6 cellular contexts compared by ENCODE assay signal in the genomic region with DNA sequence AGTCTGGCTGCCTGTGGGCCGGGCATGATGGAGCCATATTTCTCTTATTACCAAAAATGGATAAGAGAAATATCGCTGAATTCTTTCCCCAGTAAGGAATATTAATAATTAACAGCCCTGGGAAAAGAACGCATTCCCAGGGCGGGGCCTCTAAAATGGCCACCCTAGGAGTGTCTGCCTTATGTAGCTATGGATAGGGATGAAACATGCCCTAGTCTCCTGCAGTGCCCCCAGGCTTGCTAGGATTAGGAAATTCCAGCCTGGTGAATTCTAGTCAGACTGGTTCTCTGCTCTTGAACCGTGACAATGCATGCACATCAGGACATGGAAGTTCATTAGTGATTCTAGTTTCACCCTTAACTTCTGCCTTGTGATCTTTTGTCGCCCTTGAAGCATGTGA.
DNase-seq lines count a peak whose midpoint lies in the region; ATAC-seq, FAIRE-seq and TF ChIP-seq lines count a peak whose summit lies in the region.
"Not testable (repeated sequence)": the region's sequence is repeated elsewhere in the genome, so short reads cannot be mapped to it uniquely, and the experiment has no call there.

No MANE protein-coding gene starts in this region.

- BruUV-seq in Calu3 (replicated peaks; lab: Mats Ljungman, UMichigan); GM12878 (replicated peaks; lab: Mats Ljungman, UMichigan): not testable (repeated sequence)

- SMC1A ChIA-PET in GM12878 (lab: Charles Lee; ENCODE audit: uncharacterized antibody, unreplicated experiment): interaction anchor here (0.5 to 1.0 kb wide), 2 partner anchors 55 to 230 kb away, joined by 3 to 4 read pairs; no protein-coding TSS in a partner anchor

- TF ChIP-seq POLR2A in GM12878 (IDR thresholded peaks at IDR 0.05; ENCODE audit: low read depth, low read length): not testable (repeated sequence)

- not testable (repeated sequence) for TF ChIP-seq EP300 in GM12878 (IDR thresholded peaks at IDR 0.05; ENCODE audit: borderline replicate concordance in 1 of 2, control insufficient read depth in 1 of 2, low read depth in 2 of 2, low read length in 2 of 2)

- not testable (repeated sequence) for H3K4me3 ChIP-seq in GM12878

- in situ Hi-C loops in GM12878 (cut with MboI): not testable (repeated sequence)

- POLR2A ChIA-PET in GM12878 (lab: Charles Lee): interaction anchor here (0.7 kb wide), 1 partner anchor 57 kb away, joined by 3 read pairs; no protein-coding TSS in a partner anchor

- not testable (repeated sequence) for H3K9me3 ChIP-seq in H9 (ENCODE audit: control insufficient read depth, low read depth, low read length); GM12878 (replicated peaks; ENCODE audit: control insufficient read depth, insufficient read depth, low read length)

- H3K23ac ChIP-seq in H9 (ENCODE audit: insufficient read length, low read depth, low read length): not testable (repeated sequence)

- H3K9ac ChIP-seq in H9 (ENCODE audit: extremely low read depth, insufficient read length, low read length); GM12878 (ENCODE audit: control insufficient read depth, insufficient read depth, low read length): not testable (repeated sequence)

- DNase-seq in Calu3 (peak; percentile 1), kidney tubule cell (ENCODE audit: low spot score) (peak; percentile 63)
- not testable (repeated sequence) for DNase-seq in H9; GM12878 (ENCODE audit: low read depth, low spot score); stimulated activated effector memory CD8-positive, alpha-beta T cell treated with anti-CD3 and anti-CD28 coated beads, Interleukin-12 subunit alpha, Interleukin-12 subunit beta, amount 100 ng/mL, for 72 hours (ENCODE audit: low spot score in 2 of 2); type B pancreatic cell (ENCODE audit: extremely low spot score, unreplicated experiment)

- not testable (repeated sequence) for H3K36me3 ChIP-seq in GM12878 (ENCODE audit: control insufficient read depth in 2 of 2, insufficient read depth in 2 of 2, low read length in 1 of 2)

- H3K36me3 Mint-ChIP-seq in Calu3 (ENCODE audit: insufficient read depth, unreplicated experiment); stimulated activated effector memory CD8-positive, alpha-beta T cell treated with anti-CD3 and anti-CD28 coated beads, Interleukin-12 subunit alpha, Interleukin-12 subunit beta, amount 100 ng/mL, for 72 hours; type B pancreatic cell: not testable (repeated sequence)
- peaks cover 19 to 40% (median 30%) of the 10 kb centered on the region in 3 experiments for H3K36me3 Mint-ChIP-seq in H9 (ENCODE audit: insufficient read depth in 1 of 3, low read depth in 3 of 3)

- intact Hi-C loops in Calu3 (cut with micrococcal nuclease; ENCODE audit: unreplicated experiment); GM12878 (cut with micrococcal nuclease; ENCODE audit: unreplicated experiment): not testable (repeated sequence)

- H3K27ac ChIP-seq in H9 (ENCODE audit: insufficient read length, low read depth, low read length); GM12878 (ENCODE audit: control insufficient read depth, insufficient read depth): not testable (repeated sequence)

- H3K14ac ChIP-seq in H9 (ENCODE audit: insufficient read depth, low read length): not testable (repeated sequence)

- H4K8ac ChIP-seq in H9 (replicated peaks; ENCODE audit: insufficient read length, low read depth, low read length): not testable (repeated sequence)

- FAIRE-seq in GM12878 (lab: Jason Lieb, UNC): not testable (repeated sequence)

- CTCF ChIA-PET in Calu3 (lab: Charles Lee): not testable (repeated sequence)
- CTCF ChIA-PET in GM12878 (lab: Yijun Ruan, JAX): interaction anchor here (1.1 kb wide), 1 partner anchor 8 kb away, joined by 3 read pairs; no protein-coding TSS in a partner anchor

- H3K18ac ChIP-seq in H9 (ENCODE audit: insufficient read length, low read depth, low read length): not testable (repeated sequence)

- not testable (repeated sequence) for H3K79me2 ChIP-seq in H9 (ENCODE audit: insufficient read depth, low read length); GM12878 (ENCODE audit: control insufficient read depth, insufficient read depth, low read length)

- not testable (repeated sequence) for H3T11ph ChIP-seq in H9 (ENCODE audit: low read length)

- H3K4me1 Mint-ChIP-seq in Calu3 (ENCODE audit: low read depth, unreplicated experiment); type B pancreatic cell (ENCODE audit: unreplicated experiment): not testable (repeated sequence)
- H3K4me1 Mint-ChIP-seq in H9: peaks cover 36 to 50% of the 10 kb centered on the region in 2 experiments
- H3K4me1 Mint-ChIP-seq in stimulated activated effector memory CD8-positive, alpha-beta T cell treated with anti-CD3 and anti-CD28 coated beads, Interleukin-12 subunit alpha, Interleukin-12 subunit beta, amount 100 ng/mL, for 72 hours: peaks cover 19% of the 10 kb centered on the region

- not testable (repeated sequence) for H2AK5ac ChIP-seq in H9 (ENCODE audit: insufficient read length, low read length)

- not testable (repeated sequence) for H3K56ac ChIP-seq in H9 (ENCODE audit: insufficient read length, low read depth, low read length)

- not testable (repeated sequence) for H3K9me3 Mint-ChIP-seq in Calu3 (ENCODE audit: low read depth, unreplicated experiment); stimulated activated effector memory CD8-positive, alpha-beta T cell treated with anti-CD3 and anti-CD28 coated beads, Interleukin-12 subunit alpha, Interleukin-12 subunit beta, amount 100 ng/mL, for 72 hours; type B pancreatic cell
- H3K9me3 Mint-ChIP-seq in H9: peaks cover 12 to 26% of the 10 kb centered on the region in 2 experiments

- H4K5ac ChIP-seq in H9 (ENCODE audit: insufficient read length, low read depth, low read length): not testable (repeated sequence)

- RAD21 ChIA-PET in GM12878 (lab: Charles Lee; ENCODE audit: unreplicated experiment): not testable (repeated sequence)

- H4K20me1 ChIP-seq in H9 (ENCODE audit: control insufficient read depth, insufficient read depth, insufficient read length); GM12878 (ENCODE audit: control insufficient read depth, insufficient read depth): not testable (repeated sequence)

- not testable (repeated sequence) for H3K4me3 Mint-ChIP-seq in Calu3 (ENCODE audit: low read depth, unreplicated experiment); H9; stimulated activated effector memory CD8-positive, alpha-beta T cell treated with anti-CD3 and anti-CD28 coated beads, Interleukin-12 subunit alpha, Interleukin-12 subunit beta, amount 100 ng/mL, for 72 hours
- H3K4me3 Mint-ChIP-seq in type B pancreatic cell: peak overlapping the region; percentile 20

- WGBS in H9 (ENCODE audit: extremely low coverage, insufficient read length, low lambda C conversion rate): no CpG with 5 or more reads among the region's 6 CpGs
- WGBS in GM12878 (ENCODE audit: insufficient coverage, insufficient replicate concordance, low lambda C conversion rate, missing lambda C conversion rate): 73% methylated on average over 6 of the region's 6 CpGs

- H3K27me3 Mint-ChIP-seq in Calu3 (ENCODE audit: unreplicated experiment); H9 (ENCODE audit: low read depth); type B pancreatic cell: not testable (repeated sequence)

- H3K79me1 ChIP-seq in H9 (ENCODE audit: insufficient read depth, low read depth, low read length, poor library complexity, severe bottlenecking): not testable (repeated sequence)

- not testable (repeated sequence) for H3K23me2 ChIP-seq in H9 (ENCODE audit: insufficient read length, low read depth, low read length, poor library complexity, severe bottlenecking)

- not testable (repeated sequence) for H2BK15ac ChIP-seq in H9 (ENCODE audit: low read depth, low read length)

- not testable (repeated sequence) for H2AFZ ChIP-seq in H9 (ENCODE audit: low read length)
- 0 out of 2 replicates have a peak overlapping the region, but pooled peaks have one; percentile 17 for H2AFZ ChIP-seq in GM12878 (ENCODE audit: control insufficient read depth, low read depth, low read length)

- not testable (repeated sequence) for H2BK12ac ChIP-seq in H9 (ENCODE audit: insufficient read length, low read depth, low read length)

- not testable (repeated sequence) for H2BK120ac ChIP-seq in H9 (ENCODE audit: low read depth, low read length, poor library complexity, severe bottlenecking)

- H3K4me2 ChIP-seq in H9 (ENCODE audit: insufficient read depth, insufficient read length, low read length); GM12878 (ENCODE audit: control insufficient read depth, insufficient read depth): not testable (repeated sequence)

- not testable (repeated sequence) for H4K91ac ChIP-seq in H9 (ENCODE audit: insufficient read length, low read depth, low read length)

- not testable (repeated sequence) for H3K4ac ChIP-seq in H9 (ENCODE audit: low read depth, low read length)

- H3K27me3 ChIP-seq in H9 (ENCODE audit: insufficient read depth, low read length); GM12878 (replicated peaks in 1 of 2; ENCODE audit: control insufficient read depth in 2 of 2, insufficient read depth in 2 of 2, low read length in 1 of 2): not testable (repeated sequence)

- TF ChIP-seq CTCF in Calu3 (IDR thresholded peaks at IDR 0.05; ENCODE audit: unreplicated experiment); H9 (conservative IDR thresholded peaks at IDR 0.05); GM12878 (IDR thresholded peaks at IDR 0.05 in 2 of 3, conservative IDR thresholded peaks at IDR 0.05 in 1 of 3; ENCODE audit: control insufficient read depth in 2 of 3, extremely low read depth in 1 of 3, insufficient read depth in 1 of 3, low read depth in 3 of 3, low read length in 3 of 3); type B pancreatic cell (conservative IDR thresholded peaks at IDR 0.05): not testable (repeated sequence)

- not testable (repeated sequence) for H3K4me1 ChIP-seq in H9 (ENCODE audit: insufficient read depth, low read length); GM12878 (ENCODE audit: control insufficient read depth, insufficient read depth, low read length)

- H2BK20ac ChIP-seq in H9 (ENCODE audit: low read depth, low read length, poor library complexity, severe bottlenecking): not testable (repeated sequence)

- not testable (repeated sequence) for H2BK5ac ChIP-seq in H9 (ENCODE audit: insufficient read length, low read length)

- not testable (repeated sequence) for H3K27ac Mint-ChIP-seq in Calu3 (ENCODE audit: unreplicated experiment); type B pancreatic cell
- H3K27ac Mint-ChIP-seq in H9: peak overlapping the region in 2 of 3 experiments; percentile 44 to 84; a peak in 2 of 7 replicates
- H3K27ac Mint-ChIP-seq in stimulated activated effector memory CD8-positive, alpha-beta T cell treated with anti-CD3 and anti-CD28 coated beads, Interleukin-12 subunit alpha, Interleukin-12 subunit beta, amount 100 ng/mL, for 72 hours: peak overlapping the region; percentile 60

- TF ChIP-seq RAD21 in GM12878 (IDR thresholded peaks at IDR 0.05; ENCODE audit: insufficient read depth, low read depth, low read length): not testable (repeated sequence)

- ATAC-seq in GM12878; stimulated activated effector memory CD8-positive, alpha-beta T cell treated with anti-CD3 and anti-CD28 coated beads, Interleukin-12 subunit alpha, Interleukin-12 subunit beta, amount 100 ng/mL, for 72 hours: not testable (repeated sequence)
